Comparison of ENCODE assay signal across 8 cellular contexts in genomic region chr9:35910613-35911488, GRCh38. TPM values are rescaled to one million over a fixed set of nuclear protein-coding genes. Genes with fewer than 3 reads are reported as not detected.
DNase-seq lines count a peak whose midpoint lies in the region; ATAC-seq and TF ChIP-seq lines count a peak whose summit lies in the region.

No MANE protein-coding gene starts in this region.

- no peak overlapping the region for H3K4me3 Mint-ChIP-seq in CD14-positive monocyte
- H3K4me3 Mint-ChIP-seq in stimulated activated naive CD8-positive, alpha-beta T cell treated with anti-CD3 and anti-CD28 coated beads, Interleukin-15, amount 100 ng/mL, for 72 hours: peak overlapping the region; percentile 35 to 62

- H3K27me3 ChIP-seq in Panc1 (ENCODE audit: control insufficient read depth, insufficient read depth, low read length) (no peaks in the 10 kb centered on the region), adipocyte (replicated peaks; ENCODE audit: control insufficient read depth, insufficient read depth, low read length) (no peaks in the 10 kb centered on the region)

- peak overlapping the region in 1 of 7 donors; percentile 8 for H3K27ac Mint-ChIP-seq in CD14-positive monocyte
- peak overlapping the region; percentile 75 to 91 for H3K27ac Mint-ChIP-seq in stimulated activated naive CD8-positive, alpha-beta T cell treated with anti-CD3 and anti-CD28 coated beads, Interleukin-15, amount 100 ng/mL, for 72 hours

- H3K27ac ChIP-seq in Panc1 (ENCODE audit: low read length): peak overlapping the region; percentile 74

- CTCF ChIA-PET in Panc1 (lab: Charles Lee): interaction anchor here (0.5 to 0.8 kb wide), 4 partner anchors 12 to 1648 kb away, joined by 3 to 6 read pairs (median 3); no protein-coding TSS in a partner anchor

- H3K4me1 Mint-ChIP-seq in CD14-positive monocyte: peaks cover 38% of the 10 kb centered on the region
- peaks cover 55% of the 10 kb centered on the region for H3K4me1 Mint-ChIP-seq in stimulated activated naive CD8-positive, alpha-beta T cell treated with anti-CD3 and anti-CD28 coated beads, Interleukin-15, amount 100 ng/mL, for 72 hours

- intact Hi-C loops in CD14-positive monocyte (cut with micrococcal nuclease) (loop anchor here in 1 of 2 donors (10.0 kb wide), 1 partner anchor 56 kb away; no protein-coding TSS in a partner anchor), Panc1 (cut with micrococcal nuclease; ENCODE audit: unreplicated experiment) (no loop called here)

- H3K36me3 ChIP-seq in Panc1 (ENCODE audit: control insufficient read depth, insufficient read depth, low read length): no peaks in the 10 kb centered on the region
- H3K36me3 ChIP-seq in adipocyte (ENCODE audit: control insufficient read depth, insufficient read depth, low read length, severe bottlenecking): no peaks in the 10 kb centered on the region

- peak overlapping the region; percentile 100 for H3K9ac ChIP-seq in adipocyte (ENCODE audit: low read length)

- TF ChIP-seq CTCF in CD14-positive monocyte (IDR thresholded peaks at IDR 0.05) (peak; percentile 36), HFF-Myc (IDR thresholded peaks at IDR 0.05; ENCODE audit: low read depth, low read length, missing control alignments) (peak; percentile 55), Panc1 (IDR thresholded peaks at IDR 0.05) (no peak)

- ATAC-seq in Panc1 (peak; percentile 13; the same call in 1 of the 2 replicates), GM18519 (IDR thresholded peaks at IDR 0.05; ENCODE audit: low FRiP score, unreplicated experiment) (no peak), GM18505 (IDR thresholded peaks at IDR 0.05; ENCODE audit: unreplicated experiment) (no peak)
- ATAC-seq in stimulated activated naive CD8-positive, alpha-beta T cell treated with anti-CD3 and anti-CD28 coated beads, Interleukin-15, amount 100 ng/mL, for 72 hours: peak; percentile 62

- POLR2A ChIA-PET in Panc1 (lab: Charles Lee): interaction anchor here (0.6 kb wide), 1 partner anchor 77 kb away, joined by 4 read pairs; no protein-coding TSS in a partner anchor

- peaks cover 52% of the 10 kb centered on the region for H3K4me1 ChIP-seq in Panc1 (ENCODE audit: control insufficient read depth, insufficient read depth, low read length)
- peaks cover 55% of the 10 kb centered on the region for H3K4me1 ChIP-seq in adipocyte (ENCODE audit: control insufficient read depth, insufficient read depth, low read length)

- in situ Hi-C loops in Panc1 (cut with HindIII; ENCODE audit: low pct_unique_long_range_greater_than_20kb, low sequenced_read_pairs): no loop called here

- DNase-seq in CD14-positive monocyte (ENCODE audit: low spot score) (no peak), HFF-Myc (ENCODE audit: extremely low read depth, low read depth) (peak; percentile 35), Panc1 (ENCODE audit: low read depth, low spot score) (no peak), adipocyte (ENCODE audit: low read depth) (peak; percentile 57), iris pigment epithelial cell (ENCODE audit: low read depth) (peak; percentile 75)
- peak; percentile 38 to 44 for DNase-seq in stimulated activated naive CD8-positive, alpha-beta T cell treated with anti-CD3 and anti-CD28 coated beads, Interleukin-15, amount 100 ng/mL, for 72 hours

- H3K36me3 Mint-ChIP-seq in CD14-positive monocyte: no peaks in the 10 kb centered on the region

- no peak for TF ChIP-seq POLR2A in GM18505 (IDR thresholded peaks at IDR 0.05; ENCODE audit: borderline replicate concordance, extremely low read depth, insufficient read depth, insufficient read length)

- peaks cover 0 to 4% (median 0%) of the 10 kb centered on the region in 3 donors for H3K27me3 Mint-ChIP-seq in CD14-positive monocyte (ENCODE audit: low read depth in 3 of 3)
- H3K27me3 Mint-ChIP-seq in stimulated activated naive CD8-positive, alpha-beta T cell treated with anti-CD3 and anti-CD28 coated beads, Interleukin-15, amount 100 ng/mL, for 72 hours: no peaks in the 10 kb centered on the region

- H3K9me3 ChIP-seq in Panc1 (ENCODE audit: control insufficient read depth, insufficient read depth, low read depth, low read length): no peaks in the 10 kb centered on the region
- H3K9me3 ChIP-seq in adipocyte (ENCODE audit: control insufficient read depth, low read length): no peaks in the 10 kb centered on the region

- no TSS peak for BruUV-seq in Panc1 (replicated peaks; lab: Mats Ljungman, UMichigan)

- peaks cover 0 to 2% (median 0%) of the 10 kb centered on the region in 7 donors for H3K9me3 Mint-ChIP-seq in CD14-positive monocyte
- no peaks in the 10 kb centered on the region for H3K9me3 Mint-ChIP-seq in stimulated activated naive CD8-positive, alpha-beta T cell treated with anti-CD3 and anti-CD28 coated beads, Interleukin-15, amount 100 ng/mL, for 72 hours

- H3K4me3 ChIP-seq in HFF-Myc (replicated peaks; ENCODE audit: low read depth, low read length): no peak overlapping the region
- no peak overlapping the region for H3K4me3 ChIP-seq in Panc1 (ENCODE audit: low read depth in 2 of 2, low read length in 2 of 2)
- H3K4me3 ChIP-seq in adipocyte (ENCODE audit: low read length): no peak overlapping the region

RNA-seq across cellular contexts. Expression of gene SPAAR, which starts 1.6 kb away (rescaled TPM):
- not detected for polyA plus RNA-seq in CD14-positive monocyte
- not detected for total RNA-seq in Panc1 (2021; ENCODE audit: unreplicated experiment)
- not detected for polyA plus RNA-seq in Panc1 (2012; ENCODE audit: insufficient read length)

RNA-seq across cellular contexts. Expression of gene HRCT1, which starts 4.8 kb away (rescaled TPM):
- not detected for polyA plus RNA-seq in CD14-positive monocyte
- total RNA-seq in Panc1 (2021; ENCODE audit: unreplicated experiment): not detected
- polyA plus RNA-seq in Panc1 (2012; ENCODE audit: insufficient read length): not detected

RNA-seq across cellular contexts. Expression of gene OR13J1, which starts 40.6 kb away (rescaled TPM):
- not detected for polyA plus RNA-seq in CD14-positive monocyte
- not detected for total RNA-seq in Panc1 (2021; ENCODE audit: unreplicated experiment)
- not detected for polyA plus RNA-seq in Panc1 (2012; ENCODE audit: insufficient read length)

RNA-seq across cellular contexts. Expression of gene OR2S2, which starts 47.1 kb away (rescaled TPM):
- not detected for polyA plus RNA-seq in CD14-positive monocyte
- total RNA-seq in Panc1 (2021; ENCODE audit: unreplicated experiment): not detected
- not detected for polyA plus RNA-seq in Panc1 (2012; ENCODE audit: insufficient read length)

Comparison
In these comparisons a context has a peak if more than half of its experiments do, and no peak if none do; other contexts are left out.
1. DNase-seq: peak in HFF-Myc (single experiment), adipocyte (single experiment), iris pigment epithelial cell (single experiment) and stimulated activated naive CD8-positive, alpha-beta T cell treated with anti-CD3 and anti-CD28 coated beads, Interleukin-15, amount 100 ng/mL, for 72 hours (2 of 2); none in CD14-positive monocyte (single experiment) and Panc1 (single experiment).
2. H3K4me3 Mint-ChIP-seq: peak in stimulated activated naive CD8-positive, alpha-beta T cell treated with anti-CD3 and anti-CD28 coated beads, Interleukin-15, amount 100 ng/mL, for 72 hours (2 of 2); none in CD14-positive monocyte (0 of 2).
3. ATAC-seq: peak in Panc1 (single experiment) and stimulated activated naive CD8-positive, alpha-beta T cell treated with anti-CD3 and anti-CD28 coated beads, Interleukin-15, amount 100 ng/mL, for 72 hours (single experiment); none in GM18519 (single experiment) and GM18505 (single experiment).